In the genomic region with DNA sequence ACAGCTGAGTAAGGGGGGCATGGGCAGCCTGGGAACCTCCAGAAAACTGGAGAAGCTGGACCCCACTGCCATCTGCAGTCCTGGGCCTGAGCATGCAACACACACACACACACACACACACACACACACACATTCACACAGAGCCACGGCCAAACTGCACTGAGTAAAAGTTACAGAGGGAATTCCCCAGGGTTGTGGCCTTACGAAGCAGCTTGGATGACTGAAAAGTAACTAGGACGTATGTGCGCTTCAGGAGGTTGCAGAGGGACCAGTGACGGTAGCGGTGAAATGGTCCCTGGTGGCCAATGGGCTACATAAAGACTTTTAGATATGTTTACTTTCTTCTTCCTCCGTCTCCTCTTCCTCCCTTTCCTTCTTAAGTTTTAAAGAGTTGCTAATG, we compare ENCODE assay signal across 2 cellular contexts.
TF ChIP-seq lines count a peak whose summit lies in the region.

No MANE protein-coding gene starts in this region.

TF ChIP-seq in HEK293, 187 proteins besides CTCF, POLR2A, EP300 and RAD21 (continued from another document):
- TF ChIP-seq, protein P1, sequence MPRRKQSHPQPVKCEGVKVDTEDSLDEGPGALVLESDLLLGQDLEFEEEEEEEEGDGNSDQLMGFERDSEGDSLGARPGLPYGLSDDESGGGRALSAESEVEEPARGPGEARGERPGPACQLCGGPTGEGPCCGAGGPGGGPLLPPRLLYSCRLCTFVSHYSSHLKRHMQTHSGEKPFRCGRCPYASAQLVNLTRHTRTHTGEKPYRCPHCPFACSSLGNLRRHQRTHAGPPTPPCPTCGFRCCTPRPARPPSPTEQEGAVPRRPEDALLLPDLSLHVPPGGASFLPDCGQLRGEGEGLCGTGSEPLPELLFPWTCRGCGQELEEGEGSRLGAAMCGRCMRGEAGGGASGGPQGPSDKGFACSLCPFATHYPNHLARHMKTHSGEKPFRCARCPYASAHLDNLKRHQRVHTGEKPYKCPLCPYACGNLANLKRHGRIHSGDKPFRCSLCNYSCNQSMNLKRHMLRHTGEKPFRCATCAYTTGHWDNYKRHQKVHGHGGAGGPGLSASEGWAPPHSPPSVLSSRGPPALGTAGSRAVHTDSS (tag by site-specific recombination; IDR thresholded peaks at IDR 0.05) = peak; percentile 31; the same call in 1 of the 2 replicates

TF ChIP-seq in SK-N-SH, 30 proteins besides CTCF, POLR2A, EP300 and RAD21 (continued from another document):
- TF ChIP-seq, protein P2, sequence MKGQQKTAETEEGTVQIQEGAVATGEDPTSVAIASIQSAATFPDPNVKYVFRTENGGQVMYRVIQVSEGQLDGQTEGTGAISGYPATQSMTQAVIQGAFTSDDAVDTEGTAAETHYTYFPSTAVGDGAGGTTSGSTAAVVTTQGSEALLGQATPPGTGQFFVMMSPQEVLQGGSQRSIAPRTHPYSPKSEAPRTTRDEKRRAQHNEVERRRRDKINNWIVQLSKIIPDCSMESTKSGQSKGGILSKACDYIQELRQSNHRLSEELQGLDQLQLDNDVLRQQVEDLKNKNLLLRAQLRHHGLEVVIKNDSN (IDR thresholded peaks at IDR 0.05; ENCODE audit: borderline replicate concordance, low read depth) = no peak
- TF ChIP-seq SIN3A (IDR thresholded peaks at IDR 0.05; ENCODE audit: borderline replicate concordance, low read depth, low read length) (no peak), CHD2 (IDR thresholded peaks at IDR 0.05; ENCODE audit: low read length, partially characterized antibody) (no peak), RFX5 (IDR thresholded peaks at IDR 0.05; ENCODE audit: low read length) (no peak)
- TF ChIP-seq, protein P3, sequence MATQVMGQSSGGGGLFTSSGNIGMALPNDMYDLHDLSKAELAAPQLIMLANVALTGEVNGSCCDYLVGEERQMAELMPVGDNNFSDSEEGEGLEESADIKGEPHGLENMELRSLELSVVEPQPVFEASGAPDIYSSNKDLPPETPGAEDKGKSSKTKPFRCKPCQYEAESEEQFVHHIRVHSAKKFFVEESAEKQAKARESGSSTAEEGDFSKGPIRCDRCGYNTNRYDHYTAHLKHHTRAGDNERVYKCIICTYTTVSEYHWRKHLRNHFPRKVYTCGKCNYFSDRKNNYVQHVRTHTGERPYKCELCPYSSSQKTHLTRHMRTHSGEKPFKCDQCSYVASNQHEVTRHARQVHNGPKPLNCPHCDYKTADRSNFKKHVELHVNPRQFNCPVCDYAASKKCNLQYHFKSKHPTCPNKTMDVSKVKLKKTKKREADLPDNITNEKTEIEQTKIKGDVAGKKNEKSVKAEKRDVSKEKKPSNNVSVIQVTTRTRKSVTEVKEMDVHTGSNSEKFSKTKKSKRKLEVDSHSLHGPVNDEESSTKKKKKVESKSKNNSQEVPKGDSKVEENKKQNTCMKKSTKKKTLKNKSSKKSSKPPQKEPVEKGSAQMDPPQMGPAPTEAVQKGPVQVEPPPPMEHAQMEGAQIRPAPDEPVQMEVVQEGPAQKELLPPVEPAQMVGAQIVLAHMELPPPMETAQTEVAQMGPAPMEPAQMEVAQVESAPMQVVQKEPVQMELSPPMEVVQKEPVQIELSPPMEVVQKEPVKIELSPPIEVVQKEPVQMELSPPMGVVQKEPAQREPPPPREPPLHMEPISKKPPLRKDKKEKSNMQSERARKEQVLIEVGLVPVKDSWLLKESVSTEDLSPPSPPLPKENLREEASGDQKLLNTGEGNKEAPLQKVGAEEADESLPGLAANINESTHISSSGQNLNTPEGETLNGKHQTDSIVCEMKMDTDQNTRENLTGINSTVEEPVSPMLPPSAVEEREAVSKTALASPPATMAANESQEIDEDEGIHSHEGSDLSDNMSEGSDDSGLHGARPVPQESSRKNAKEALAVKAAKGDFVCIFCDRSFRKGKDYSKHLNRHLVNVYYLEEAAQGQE (IDR thresholded peaks at IDR 0.05; ENCODE audit: low read depth, low read length) = no peak
